In the genomic region with DNA sequence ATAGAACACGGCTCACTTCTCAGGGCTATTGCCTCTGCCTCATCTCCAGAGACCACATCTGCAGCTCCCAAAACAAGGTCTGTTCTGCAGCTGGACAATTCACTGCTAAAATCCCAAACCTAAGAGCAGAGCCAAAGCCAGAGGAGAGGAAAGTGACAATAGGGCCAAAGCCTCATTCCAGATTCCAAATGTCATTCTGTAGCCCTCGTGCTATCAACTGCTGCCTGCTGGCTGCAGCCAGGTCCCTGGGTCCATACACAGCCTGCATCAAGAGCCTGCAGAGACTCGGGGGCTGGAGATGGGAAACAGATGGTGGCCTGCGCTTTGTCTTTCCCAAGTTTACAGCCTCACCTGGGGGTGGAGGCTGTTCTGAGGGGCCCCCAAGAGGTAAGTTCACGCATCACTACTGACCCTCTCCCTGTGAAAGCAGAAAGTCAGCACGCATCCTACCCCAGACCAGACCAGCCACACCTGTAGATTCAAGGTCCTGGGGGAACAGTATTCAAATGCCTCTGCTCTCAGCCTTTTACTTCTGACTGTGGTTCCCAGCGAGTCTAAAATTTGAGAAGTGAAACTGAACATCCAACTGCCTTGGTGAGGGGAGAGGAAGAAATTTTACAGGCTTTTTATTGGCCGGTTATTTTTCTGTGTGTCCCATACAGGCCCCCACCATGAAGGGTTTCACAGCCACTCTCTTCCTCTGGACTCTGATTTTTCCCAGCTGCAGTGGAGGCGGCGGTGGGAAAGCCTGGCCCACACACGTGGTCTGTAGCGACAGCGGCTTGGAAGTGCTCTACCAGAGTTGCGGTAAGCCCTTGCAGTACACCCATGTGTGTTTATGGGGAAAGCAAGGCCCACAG, we compare ENCODE assay signal across 7 cellular contexts. TPM values are rescaled to one million over a fixed set of nuclear protein-coding genes. Genes with fewer than 3 reads are reported as not detected.
DNase-seq lines count a peak whose midpoint lies in the region; ATAC-seq and TF ChIP-seq lines count a peak whose summit lies in the region.

A gene (plus strand): TSS at position 657 of the 860 bp plus-strand sequence. CDS start 15 bp downstream, at position 672.

- H3K36me3 ChIP-seq in OCI-LY7 (ENCODE audit: insufficient read depth, low read length), result peaks cover 17% of the 10 kb centered on the region

- H3K4me3 ChIP-seq in OCI-LY7 (ENCODE audit: low read depth, low read length, poor library complexity, severe bottlenecking), result peak within 1 kb of the TSS; percentile 76

- ATAC-seq in GM18873 (IDR thresholded peaks at IDR 0.05; ENCODE audit: low FRiP score, unreplicated experiment), result peak; percentile 36
- peak; percentile 60 for ATAC-seq in HG02759 (IDR thresholded peaks at IDR 0.05; ENCODE audit: unreplicated experiment)

- H3K9me2 ChIP-seq in OCI-LY7 (ENCODE audit: insufficient read depth, low read length), result no peaks in the 10 kb centered on the region

- TF ChIP-seq CTCF in OCI-LY7 (conservative IDR thresholded peaks at IDR 0.05; ENCODE audit: low read length), result peak; percentile 68

- peaks cover 66% of the 10 kb centered on the region for H3K79me2 ChIP-seq in OCI-LY7 (ENCODE audit: insufficient read depth, low read depth, low read length)

- H3K9me3 ChIP-seq in OCI-LY7 (ENCODE audit: low read length), result no peaks in the 10 kb centered on the region

- H4K20me1 ChIP-seq in OCI-LY7 (ENCODE audit: insufficient read depth, low read length), result no peaks in the 10 kb centered on the region

- CTCF ChIA-PET in OCI-LY7 (lab: Charles Lee; ENCODE audit: unreplicated experiment), result interaction anchor here (0.5 to 1.0 kb wide), 2 partner anchors 41 to 71 kb away, joined by 3 read pairs; no protein-coding TSS in a partner anchor

- POLR2A ChIA-PET in OCI-LY7 (lab: Charles Lee), result interaction anchor here (0.7 to 6.4 kb wide), 9 partner anchors 11 to 581 kb away, joined by 3 to 84 read pairs (median 5); no protein-coding TSS in a partner anchor

- peak within 1 kb of the TSS; percentile 96 for H3K27ac ChIP-seq in OCI-LY7 (ENCODE audit: low read depth, low read length, poor library complexity, severe bottlenecking)

- DNase-seq in OCI-LY7 (ENCODE audit: low spot score) (peak; percentile 94), midbrain (lab: John Stamatoyannopoulos, UW) (peak; percentile 31), GF-D8 (lab: John Stamatoyannopoulos, UW) (no peak), NCI-H146 (lab: John Stamatoyannopoulos, UW) (no peak), cerebellar cortex (ENCODE audit: low spot score) (no peak)

- intact Hi-C loops in OCI-LY7 (cut with micrococcal nuclease; ENCODE audit: unreplicated experiment), result loop anchor here (1.0 to 10.0 kb wide), 7 partner anchors 22 to 1803 kb away; a partner anchor contains a TSS

- H2AFZ ChIP-seq in OCI-LY7 (ENCODE audit: low read length), result no peak within 1 kb of the TSS

- H3K4me1 ChIP-seq in OCI-LY7 (ENCODE audit: insufficient read depth, low read length, poor library complexity, severe bottlenecking), result peaks cover 78% of the 10 kb centered on the region

- H3K4me2 ChIP-seq in OCI-LY7 (ENCODE audit: low read length), result peak within 1 kb of the TSS; percentile 99

- no TSS peak for BruUV-seq in OCI-LY7 (replicated peaks; lab: Mats Ljungman, UMichigan)

RNA-seq across cellular contexts. Expression of the gene that starts here (rescaled TPM):
- total RNA-seq in OCI-LY7 (2014; rRNA removed; shearing (Covaris generic)), result 48.4 and 49.2 TPM in 2 replicates
- 45.8 and 62.8 TPM in 2 replicates for total RNA-seq in OCI-LY7 (2022)

Comparison
In these comparisons a context has a peak if more than half of its experiments do, and no peak if none do; other contexts are left out.
1. DNase-seq: peak in OCI-LY7 (single experiment) and midbrain (single experiment); none in GF-D8 (single experiment), NCI-H146 (single experiment) and cerebellar cortex (single experiment).